In the genomic region with DNA sequence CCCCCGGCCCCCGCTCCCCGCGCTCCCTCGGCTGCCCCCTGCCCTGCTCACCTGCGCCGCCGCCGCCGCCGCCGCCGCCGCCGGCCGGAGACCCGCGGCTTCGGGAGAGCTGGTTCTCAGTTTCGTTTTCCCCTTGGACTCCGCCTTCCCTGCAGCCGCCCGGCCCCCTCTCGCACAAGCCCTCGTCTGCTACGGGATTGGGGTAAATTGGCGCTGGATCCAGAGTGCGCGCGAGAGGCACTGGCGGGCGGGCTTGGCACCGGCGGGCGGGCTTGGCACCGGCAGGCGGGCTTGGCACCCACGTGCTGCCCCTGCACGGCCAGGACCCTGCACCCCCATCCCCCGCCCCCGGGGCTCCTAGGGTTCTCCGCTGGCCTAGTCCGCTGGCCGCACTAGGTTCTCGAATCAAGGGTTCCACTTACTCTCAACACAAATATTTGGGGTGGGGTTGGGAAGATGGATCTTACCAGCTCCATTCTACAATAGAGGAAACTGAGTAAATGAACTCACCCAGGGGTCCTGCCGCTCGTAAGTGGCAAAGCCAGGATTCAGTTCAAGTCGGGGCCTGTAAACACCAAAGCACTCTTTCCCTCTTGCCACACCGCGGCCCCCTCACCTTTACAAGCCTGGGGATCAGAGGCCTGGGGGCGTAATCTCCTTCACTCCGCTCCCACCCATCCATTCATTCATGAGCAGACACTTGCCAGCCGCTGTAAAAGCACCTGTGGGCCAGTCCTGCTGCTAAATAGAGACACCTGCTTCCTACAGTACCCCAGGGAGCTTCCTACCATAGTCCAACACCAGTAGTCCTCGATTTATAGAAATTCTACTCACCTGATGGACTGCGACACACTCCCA, we compare ENCODE assay signal across 8 cellular contexts.
DNase-seq lines count a peak whose midpoint lies in the region; ATAC-seq and TF ChIP-seq lines count a peak whose summit lies in the region.

A gene (minus strand): TSS at position 124 of the 858 bp plus-strand sequence. CDS start 9,174 bp downstream, outside the sequence.

- peak; percentile 90 for ATAC-seq in GM19023 (IDR thresholded peaks at IDR 0.05; ENCODE audit: unreplicated experiment)
- peak; percentile 89 for ATAC-seq in HG03175 (IDR thresholded peaks at IDR 0.05; ENCODE audit: unreplicated experiment)

- H3K4me3 ChIP-seq in AG09309 (ENCODE audit: control insufficient read depth, low read depth, low read length): peak within 1 kb of the TSS; percentile 81

- no peak for TF ChIP-seq CTCF in AG09309 (IDR thresholded peaks at IDR 0.05; ENCODE audit: control insufficient read depth, insufficient read depth, low read depth, low read length, missing control alignments)

- DNase-seq in AG09309 (ENCODE audit: low read depth) (peak; percentile 32), NCI-H226 (peak; percentile 82), iris pigment epithelial cell (ENCODE audit: low read depth) (peak; percentile 87)
- peak; percentile 40 to 80 (median 62) for DNase-seq in activated CD4-positive, CD25-positive, alpha-beta regulatory T cell (lab: John Stamatoyannopoulos, UW)
- peak; percentile 85 for DNase-seq in central memory CD4-positive, alpha-beta T cell
- DNase-seq in stimulated activated CD4-positive, alpha-beta T cell treated with anti-CD3 and anti-CD28 coated beads, Interleukin-12 subunit alpha, Interleukin-12 subunit beta, amount 100 ng/mL, for 24 hours (ENCODE audit: low read depth in 2 of 2): peak; percentile 52 to 70

Comparison
In these comparisons a context has a peak if more than half of its experiments do, and no peak if none do; other contexts are left out.
1. Peak in every context shown above with its lines: DNase-seq, ATAC-seq and H3K4me3 ChIP-seq.
2. DNase-seq: peak in every context shown above with its lines; median percentile 87 in iris pigment epithelial cell; 85 in central memory CD4-positive, alpha-beta T cell; 82 in NCI-H226; 62 in activated CD4-positive, CD25-positive, alpha-beta regulatory T cell; 61 in stimulated activated CD4-positive, alpha-beta T cell treated with anti-CD3 and anti-CD28 coated beads, Interleukin-12 subunit alpha, Interleukin-12 subunit beta, amount 100 ng/mL, for 24 hours; 32 in AG09309.